Comparison of ENCODE assay signal across 1 cellular context in genomic region chr12:64759035-64759894, GRCh38.
TF ChIP-seq lines count a peak whose summit lies in the region.

GNS (minus strand) TSS chr12:64759406; CDS start chr12:64759276, 130 bp downstream.

TF ChIP-seq in HepG2, 621 proteins besides CTCF, POLR2A, EP300 and RAD21 (continued from another document and continues in another):
- TF ChIP-seq, protein P1, sequence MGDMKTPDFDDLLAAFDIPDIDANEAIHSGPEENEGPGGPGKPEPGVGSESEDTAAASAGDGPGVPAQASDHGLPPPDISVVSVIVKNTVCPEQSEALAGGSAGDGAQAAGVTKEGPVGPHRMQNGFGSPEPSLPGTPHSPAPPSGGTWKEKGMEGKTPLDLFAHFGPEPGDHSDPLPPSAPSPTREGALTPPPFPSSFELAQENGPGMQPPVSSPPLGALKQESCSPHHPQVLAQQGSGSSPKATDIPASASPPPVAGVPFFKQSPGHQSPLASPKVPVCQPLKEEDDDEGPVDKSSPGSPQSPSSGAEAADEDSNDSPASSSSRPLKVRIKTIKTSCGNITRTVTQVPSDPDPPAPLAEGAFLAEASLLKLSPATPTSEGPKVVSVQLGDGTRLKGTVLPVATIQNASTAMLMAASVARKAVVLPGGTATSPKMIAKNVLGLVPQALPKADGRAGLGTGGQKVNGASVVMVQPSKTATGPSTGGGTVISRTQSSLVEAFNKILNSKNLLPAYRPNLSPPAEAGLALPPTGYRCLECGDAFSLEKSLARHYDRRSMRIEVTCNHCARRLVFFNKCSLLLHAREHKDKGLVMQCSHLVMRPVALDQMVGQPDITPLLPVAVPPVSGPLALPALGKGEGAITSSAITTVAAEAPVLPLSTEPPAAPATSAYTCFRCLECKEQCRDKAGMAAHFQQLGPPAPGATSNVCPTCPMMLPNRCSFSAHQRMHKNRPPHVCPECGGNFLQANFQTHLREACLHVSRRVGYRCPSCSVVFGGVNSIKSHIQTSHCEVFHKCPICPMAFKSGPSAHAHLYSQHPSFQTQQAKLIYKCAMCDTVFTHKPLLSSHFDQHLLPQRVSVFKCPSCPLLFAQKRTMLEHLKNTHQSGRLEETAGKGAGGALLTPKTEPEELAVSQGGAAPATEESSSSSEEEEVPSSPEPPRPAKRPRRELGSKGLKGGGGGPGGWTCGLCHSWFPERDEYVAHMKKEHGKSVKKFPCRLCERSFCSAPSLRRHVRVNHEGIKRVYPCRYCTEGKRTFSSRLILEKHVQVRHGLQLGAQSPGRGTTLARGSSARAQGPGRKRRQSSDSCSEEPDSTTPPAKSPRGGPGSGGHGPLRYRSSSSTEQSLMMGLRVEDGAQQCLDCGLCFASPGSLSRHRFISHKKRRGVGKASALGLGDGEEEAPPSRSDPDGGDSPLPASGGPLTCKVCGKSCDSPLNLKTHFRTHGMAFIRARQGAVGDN (CRISPR knock-in tag; IDR thresholded peaks at IDR 0.05): peak; percentile 89
- 0 out of 2 replicates have a peak, but pooled peaks have one; percentile 39 for TF ChIP-seq ZNF800 (CRISPR knock-in tag; IDR thresholded peaks at IDR 0.05)
- TF ChIP-seq SKI (IDR thresholded peaks at IDR 0.05; ENCODE audit: partially characterized antibody): peak; percentile 21
- TF ChIP-seq RXRA (CRISPR knock-in tag; IDR thresholded peaks at IDR 0.05): peak; percentile 67
- peak; percentile 48; the same call in 1 of the 2 replicates for TF ChIP-seq ETV5 (CRISPR knock-in tag; IDR thresholded peaks at IDR 0.05; ENCODE audit: borderline replicate concordance)
- peak; percentile 83 for TF ChIP-seq ZNF280D (CRISPR knock-in tag; IDR thresholded peaks at IDR 0.05)
- TF ChIP-seq, protein P2, sequence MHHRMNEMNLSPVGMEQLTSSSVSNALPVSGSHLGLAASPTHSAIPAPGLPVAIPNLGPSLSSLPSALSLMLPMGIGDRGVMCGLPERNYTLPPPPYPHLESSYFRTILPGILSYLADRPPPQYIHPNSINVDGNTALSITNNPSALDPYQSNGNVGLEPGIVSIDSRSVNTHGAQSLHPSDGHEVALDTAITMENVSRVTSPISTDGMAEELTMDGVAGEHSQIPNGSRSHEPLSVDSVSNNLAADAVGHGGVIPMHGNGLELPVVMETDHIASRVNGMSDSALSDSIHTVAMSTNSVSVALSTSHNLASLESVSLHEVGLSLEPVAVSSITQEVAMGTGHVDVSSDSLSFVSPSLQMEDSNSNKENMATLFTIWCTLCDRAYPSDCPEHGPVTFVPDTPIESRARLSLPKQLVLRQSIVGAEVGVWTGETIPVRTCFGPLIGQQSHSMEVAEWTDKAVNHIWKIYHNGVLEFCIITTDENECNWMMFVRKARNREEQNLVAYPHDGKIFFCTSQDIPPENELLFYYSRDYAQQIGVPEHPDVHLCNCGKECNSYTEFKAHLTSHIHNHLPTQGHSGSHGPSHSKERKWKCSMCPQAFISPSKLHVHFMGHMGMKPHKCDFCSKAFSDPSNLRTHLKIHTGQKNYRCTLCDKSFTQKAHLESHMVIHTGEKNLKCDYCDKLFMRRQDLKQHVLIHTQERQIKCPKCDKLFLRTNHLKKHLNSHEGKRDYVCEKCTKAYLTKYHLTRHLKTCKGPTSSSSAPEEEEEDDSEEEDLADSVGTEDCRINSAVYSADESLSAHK (CRISPR knock-in tag; IDR thresholded peaks at IDR 0.05; ENCODE audit: borderline replicate concordance): no peak
- peak; percentile 95 for TF ChIP-seq ZMYM4 (CRISPR knock-in tag; IDR thresholded peaks at IDR 0.05)
- peak; percentile 66; the same call in 1 of the 2 replicates for TF ChIP-seq THAP9 (CRISPR knock-in tag; IDR thresholded peaks at IDR 0.05; ENCODE audit: borderline replicate concordance)
- TF ChIP-seq, protein P3, sequence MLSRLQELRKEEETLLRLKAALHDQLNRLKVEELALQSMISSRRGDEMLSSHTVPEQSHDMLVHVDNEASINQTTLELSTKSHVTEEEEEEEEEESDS (CRISPR knock-in tag; IDR thresholded peaks at IDR 0.05; ENCODE audit: borderline replicate concordance): no peak
- TF ChIP-seq, protein P4, sequence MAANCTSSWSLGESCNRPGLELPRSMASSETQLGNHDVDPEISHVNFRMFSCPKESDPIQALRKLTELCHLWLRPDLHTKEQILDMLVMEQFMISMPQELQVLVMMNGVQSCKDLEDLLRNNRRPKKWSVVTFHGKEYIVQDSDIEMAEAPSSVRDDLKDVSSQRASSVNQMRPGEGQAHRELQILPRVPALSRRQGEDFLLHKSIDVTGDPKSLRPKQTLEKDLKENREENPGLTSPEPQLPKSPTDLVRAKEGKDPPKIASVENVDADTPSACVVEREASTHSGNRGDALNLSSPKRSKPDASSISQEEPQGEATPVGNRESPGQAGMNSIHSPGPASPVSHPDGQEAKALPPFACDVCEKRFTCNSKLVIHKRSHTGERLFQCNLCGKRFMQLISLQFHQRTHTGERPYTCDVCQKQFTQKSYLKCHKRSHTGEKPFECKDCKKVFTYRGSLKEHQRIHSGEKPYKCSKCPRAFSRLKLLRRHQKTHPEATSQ (CRISPR knock-in tag; IDR thresholded peaks at IDR 0.05; ENCODE audit: borderline replicate concordance): peak; percentile 73
- TF ChIP-seq MED1 (CRISPR knock-in tag; IDR thresholded peaks at IDR 0.05): peak; percentile 56
- TF ChIP-seq FOXK1 (CRISPR knock-in tag; IDR thresholded peaks at IDR 0.05; ENCODE audit: borderline replicate concordance, low read depth): peak; percentile 64; the same call in 1 of the 2 replicates
- peak; percentile 51; the same call in 1 of the 2 replicates for TF ChIP-seq IRF2 (CRISPR knock-in tag; IDR thresholded peaks at IDR 0.05)
- 0 out of 2 replicates have a peak, but pooled peaks have one; percentile 22 for TF ChIP-seq ZNF564 (CRISPR knock-in tag; IDR thresholded peaks at IDR 0.05)
- TF ChIP-seq RXRB (CRISPR knock-in tag; IDR thresholded peaks at IDR 0.05; ENCODE audit: borderline replicate concordance): peak; percentile 53
- TF ChIP-seq FOSL2 (CRISPR knock-in tag; IDR thresholded peaks at IDR 0.05): peak; percentile 55; the same call in 1 of the 2 replicates
- TF ChIP-seq ZNF773 (CRISPR knock-in tag; IDR thresholded peaks at IDR 0.05; ENCODE audit: borderline replicate concordance): 0 out of 2 replicates have a peak, but pooled peaks have one; percentile 48
- TF ChIP-seq, protein P5, sequence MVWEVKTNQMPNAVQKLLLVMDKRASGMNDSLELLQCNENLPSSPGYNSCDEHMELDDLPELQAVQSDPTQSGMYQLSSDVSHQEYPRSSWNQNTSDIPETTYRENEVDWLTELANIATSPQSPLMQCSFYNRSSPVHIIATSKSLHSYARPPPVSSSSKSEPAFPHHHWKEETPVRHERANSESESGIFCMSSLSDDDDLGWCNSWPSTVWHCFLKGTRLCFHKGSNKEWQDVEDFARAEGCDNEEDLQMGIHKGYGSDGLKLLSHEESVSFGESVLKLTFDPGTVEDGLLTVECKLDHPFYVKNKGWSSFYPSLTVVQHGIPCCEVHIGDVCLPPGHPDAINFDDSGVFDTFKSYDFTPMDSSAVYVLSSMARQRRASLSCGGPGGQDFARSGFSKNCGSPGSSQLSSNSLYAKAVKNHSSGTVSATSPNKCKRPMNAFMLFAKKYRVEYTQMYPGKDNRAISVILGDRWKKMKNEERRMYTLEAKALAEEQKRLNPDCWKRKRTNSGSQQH (CRISPR knock-in tag; IDR thresholded peaks at IDR 0.05; ENCODE audit: low read depth): 0 out of 2 replicates have a peak, but pooled peaks have one; percentile 35
- TF ChIP-seq, protein P6, sequence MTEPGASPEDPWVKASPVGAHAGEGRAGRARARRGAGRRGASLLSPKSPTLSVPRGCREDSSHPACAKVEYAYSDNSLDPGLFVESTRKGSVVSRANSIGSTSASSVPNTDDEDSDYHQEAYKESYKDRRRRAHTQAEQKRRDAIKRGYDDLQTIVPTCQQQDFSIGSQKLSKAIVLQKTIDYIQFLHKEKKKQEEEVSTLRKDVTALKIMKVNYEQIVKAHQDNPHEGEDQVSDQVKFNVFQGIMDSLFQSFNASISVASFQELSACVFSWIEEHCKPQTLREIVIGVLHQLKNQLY (CRISPR knock-in tag; IDR thresholded peaks at IDR 0.05): peak; percentile 87
- TF ChIP-seq ZNF501 (CRISPR knock-in tag; IDR thresholded peaks at IDR 0.05): peak; percentile 86
- TF ChIP-seq ZSCAN31 (CRISPR knock-in tag; IDR thresholded peaks at IDR 0.05; ENCODE audit: low read depth): no peak
- TF ChIP-seq ZNF282 (IDR thresholded peaks at IDR 0.05; ENCODE audit: partially characterized antibody): no peak
- TF ChIP-seq HOXA5 (CRISPR knock-in tag; IDR thresholded peaks at IDR 0.05): peak; percentile 80
- TF ChIP-seq, protein P7, sequence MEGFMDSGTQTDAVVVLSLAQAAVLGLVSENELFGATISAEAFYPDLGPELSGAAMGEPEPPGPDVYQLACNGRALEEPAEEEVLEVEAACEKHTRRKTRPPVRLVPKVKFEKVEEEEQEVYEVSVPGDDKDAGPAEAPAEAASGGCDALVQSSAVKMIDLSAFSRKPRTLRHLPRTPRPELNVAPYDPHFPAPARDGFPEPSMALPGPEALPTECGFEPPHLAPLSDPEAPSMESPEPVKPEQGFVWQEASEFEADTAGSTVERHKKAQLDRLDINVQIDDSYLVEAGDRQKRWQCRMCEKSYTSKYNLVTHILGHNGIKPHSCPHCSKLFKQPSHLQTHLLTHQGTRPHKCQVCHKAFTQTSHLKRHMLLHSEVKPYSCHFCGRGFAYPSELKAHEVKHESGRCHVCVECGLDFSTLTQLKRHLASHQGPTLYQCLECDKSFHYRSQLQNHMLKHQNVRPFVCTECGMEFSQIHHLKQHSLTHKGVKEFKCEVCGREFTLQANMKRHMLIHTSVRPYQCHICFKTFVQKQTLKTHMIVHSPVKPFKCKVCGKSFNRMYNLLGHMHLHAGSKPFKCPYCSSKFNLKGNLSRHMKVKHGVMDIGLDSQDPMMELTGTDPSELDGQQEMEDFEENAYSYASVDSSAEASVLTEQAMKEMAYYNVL (CRISPR knock-in tag; IDR thresholded peaks at IDR 0.05; ENCODE audit: borderline replicate concordance): peak; percentile 18; the same call in 1 of the 2 replicates
- peak; percentile 81; the same call in 1 of the 2 replicates for TF ChIP-seq NCOA1 (CRISPR knock-in tag; IDR thresholded peaks at IDR 0.05)
- peak; percentile 93 for TF ChIP-seq KAT8 (CRISPR knock-in tag; IDR thresholded peaks at IDR 0.05)
- TF ChIP-seq SOX13 (IDR thresholded peaks at IDR 0.05): no peak
- TF ChIP-seq SOX13 (CRISPR knock-in tag; conservative IDR thresholded peaks at IDR 0.05 in 1 of 2, IDR thresholded peaks at IDR 0.05 in 1 of 2): peak in 1 of 2 experiments; percentile 47; a peak in 1 of 4 replicates
- TF ChIP-seq, protein P8, sequence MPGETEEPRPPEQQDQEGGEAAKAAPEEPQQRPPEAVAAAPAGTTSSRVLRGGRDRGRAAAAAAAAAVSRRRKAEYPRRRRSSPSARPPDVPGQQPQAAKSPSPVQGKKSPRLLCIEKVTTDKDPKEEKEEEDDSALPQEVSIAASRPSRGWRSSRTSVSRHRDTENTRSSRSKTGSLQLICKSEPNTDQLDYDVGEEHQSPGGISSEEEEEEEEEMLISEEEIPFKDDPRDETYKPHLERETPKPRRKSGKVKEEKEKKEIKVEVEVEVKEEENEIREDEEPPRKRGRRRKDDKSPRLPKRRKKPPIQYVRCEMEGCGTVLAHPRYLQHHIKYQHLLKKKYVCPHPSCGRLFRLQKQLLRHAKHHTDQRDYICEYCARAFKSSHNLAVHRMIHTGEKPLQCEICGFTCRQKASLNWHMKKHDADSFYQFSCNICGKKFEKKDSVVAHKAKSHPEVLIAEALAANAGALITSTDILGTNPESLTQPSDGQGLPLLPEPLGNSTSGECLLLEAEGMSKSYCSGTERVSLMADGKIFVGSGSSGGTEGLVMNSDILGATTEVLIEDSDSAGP (CRISPR knock-in tag; IDR thresholded peaks at IDR 0.05; ENCODE audit: borderline replicate concordance): peak; percentile 90; the same call in 1 of the 2 replicates
- 0 out of 2 replicates have a peak, but pooled peaks have one; percentile 35 for TF ChIP-seq MBNL3 (CRISPR knock-in tag; conservative IDR thresholded peaks at IDR 0.05)
